ENCODE assay signal across 12 cellular contexts in genomic region chr1:178566187-178566586, GRCh38. TPM values are rescaled to one million over a fixed set of nuclear protein-coding genes. Genes with fewer than 3 reads are reported as not detected.
A peak's percentile ranks its signal among the peaks of the same experiment; 100 is the strongest.
DNase-seq lines count a peak whose midpoint lies in the region; ATAC-seq and TF ChIP-seq lines count a peak whose summit lies in the region.
"Had no signal": no experiment of that assay in that cellular context is flagged by ENCODE, and none has a peak within 500 bp of the region (broad histone marks: within the 10 kb centered on the region; RNA-seq: fewer than 3 reads in every experiment).

No MANE protein-coding gene starts in this region.

- no peak for TF ChIP-seq EP300 in esophagus muscularis mucosa (IDR thresholded peaks at IDR 0.05)

- H3K9me3 ChIP-seq in colonic mucosa = no peaks in the 10 kb centered on the region
- peaks cover 0 to 5% (median 0%) of the 10 kb centered on the region in 4 donors for H3K9me3 ChIP-seq in esophagus muscularis mucosa

- H3K27ac Mint-ChIP-seq in activated naive CD4-positive, alpha-beta T cell treated with anti-CD3 and anti-CD28 coated beads, Interleukin-2, amount 50 U/mL, for 72 hours = no peak overlapping the region

- H3K27ac ChIP-seq in colonic mucosa (no peak overlapping the region), esophagus muscularis mucosa (replicated peaks in 1 of 4) (no peak overlapping the region)

- H3K36me3 ChIP-seq in colonic mucosa (no peaks in the 10 kb centered on the region), esophagus muscularis mucosa (no peaks in the 10 kb centered on the region)

- H3K27me3 ChIP-seq in colonic mucosa = no peaks in the 10 kb centered on the region
- H3K27me3 ChIP-seq in esophagus muscularis mucosa = no peaks in the 10 kb centered on the region

- H3K4me3 ChIP-seq in colonic mucosa (no peak overlapping the region), esophagus muscularis mucosa (no peak overlapping the region)

- H3K4me1 ChIP-seq in colonic mucosa (no peaks in the 10 kb centered on the region), esophagus muscularis mucosa (no peaks in the 10 kb centered on the region)

- intact Hi-C loops in colonic mucosa (cut with DNase I) = no loop called here
- intact Hi-C loops in esophagus muscularis mucosa (cut with DNase I) = no loop called here

- ATAC-seq in activated naive CD4-positive, alpha-beta T cell treated with anti-CD3 and anti-CD28 coated beads, Interleukin-2, amount 50 U/mL, for 72 hours = peak; percentile 72 to 73
- peak; percentile 90 for ATAC-seq in HG02623 (IDR thresholded peaks at IDR 0.05; ENCODE audit: unreplicated experiment)
- ATAC-seq in stimulated activated naive CD8-positive, alpha-beta T cell treated with anti-CD3 and anti-CD28 coated beads, Interleukin-15, Interleukin-2, amounts not matched to agents 100 U/mL and 50 U/mL, for 24 hours = peak; percentile 84

- WGBS in esophagus muscularis mucosa = 98% methylated on average over 3 of the region's 3 CpGs

- peaks cover 0 to 4% of the 10 kb centered on the region in 2 donors for H3K9me3 Mint-ChIP-seq in activated naive CD4-positive, alpha-beta T cell treated with anti-CD3 and anti-CD28 coated beads, Interleukin-2, amount 50 U/mL, for 72 hours

- no peak for DNase-seq in activated naive CD4-positive, alpha-beta T cell treated with anti-CD3 and anti-CD28 coated beads, Interleukin-2, amount 50 U/mL, for 72 hours (ENCODE audit: low spot score in 2 of 2)
- no peak for DNase-seq in activated naive CD4-positive, alpha-beta T cell treated with anti-CD3 and anti-CD28 coated beads, Interleukin-2, amount 50 U/mL, for 16 hours
- DNase-seq in LHCN-M2 (ENCODE audit: low read depth) (peak; percentile 31), AG08395 (ENCODE audit: low spot score) (no peak), colonic mucosa (no peak), esophagus muscularis mucosa (ENCODE audit: extremely low spot score) (no peak)
- DNase-seq in stimulated activated naive CD8-positive, alpha-beta T cell treated with anti-CD3 and anti-CD28 coated beads, Interleukin-15, Interleukin-2, amounts not matched to agents 100 U/mL and 50 U/mL, for 24 hours = no peak
- DNase-seq: activated naive CD4-positive, alpha-beta T cell treated with Interleukin-2 at 50 U/mL for 16 hours; posterior cingulate gyrus; T-helper 9 cell had no signal

- no peaks in the 10 kb centered on the region for H3K36me3 Mint-ChIP-seq in activated naive CD4-positive, alpha-beta T cell treated with anti-CD3 and anti-CD28 coated beads, Interleukin-2, amount 50 U/mL, for 72 hours

- H3K9ac ChIP-seq in colonic mucosa (ENCODE audit: low read depth in 2 of 2, low read length in 2 of 2) = no peak overlapping the region

- TF ChIP-seq CTCF in colonic mucosa (IDR thresholded peaks at IDR 0.05) = no peak
- no peak for TF ChIP-seq CTCF in esophagus muscularis mucosa (IDR thresholded peaks at IDR 0.05)

- no peak for TF ChIP-seq POLR2A in esophagus muscularis mucosa (IDR thresholded peaks at IDR 0.05; ENCODE audit: low read depth)

RNA-seq across cellular contexts. Expression of gene TEX35, which starts 53.3 kb away (rescaled TPM):
- not detected for total RNA-seq in activated naive CD4-positive, alpha-beta T cell treated with anti-CD3 and anti-CD28 coated beads, Interleukin-2, amount 50 U/mL, for 72 hours
- 0.11 TPM in 1 of 2 replicates, not detected in the other for total RNA-seq in LHCN-M2 (2014; rRNA removed)
- not detected for polyA plus RNA-seq in LHCN-M2 (2012)
- total RNA-seq in colonic mucosa = not detected
- not detected for total RNA-seq in esophagus muscularis mucosa
- polyA plus RNA-seq: BJ had no signal
